8 cellular contexts compared by ENCODE assay signal in the genomic region with DNA sequence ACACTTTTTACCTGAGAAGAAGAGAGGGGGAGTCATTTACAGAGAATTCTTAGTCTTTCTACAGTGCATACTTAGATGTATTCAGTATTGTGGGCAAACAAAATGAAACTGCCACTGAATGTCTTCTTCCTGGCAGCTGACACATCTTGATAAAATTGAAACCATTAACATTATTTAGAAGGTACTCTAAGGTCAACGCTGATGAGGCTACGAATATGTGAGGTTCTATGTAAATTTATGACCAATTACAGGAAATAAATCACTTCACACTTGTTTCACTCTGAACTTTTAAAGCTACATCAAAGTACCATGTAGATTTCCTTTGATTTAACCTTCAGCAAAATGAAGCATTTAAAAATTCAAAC. TPM values are rescaled to one million over a fixed set of nuclear protein-coding genes. Genes with fewer than 3 reads are reported as not detected.
A peak's percentile ranks its signal among the peaks of the same experiment; 100 is the strongest.
DNase-seq lines count a peak whose midpoint lies in the region; ATAC-seq and TF ChIP-seq lines count a peak whose summit lies in the region.

No MANE protein-coding gene starts in this region.

- H3K27ac Mint-ChIP-seq in activated B cell treated with CpG ODN at 0.5 μM for 24 hours (peak overlapping the region; percentile 84), MCF 10A (ENCODE audit: low read depth, unreplicated experiment) (no peak overlapping the region)

- ATAC-seq in HG02973 (IDR thresholded peaks at IDR 0.05; ENCODE audit: unreplicated experiment) (peak; percentile 64), activated B cell treated with CpG ODN at 0.5 μM for 24 hours (ENCODE audit: low read depth) (peak; percentile 70)

- H3K9me3 Mint-ChIP-seq in activated B cell treated with CpG ODN at 0.5 μM for 24 hours (peaks cover 2% of the 10 kb centered on the region), MCF 10A (ENCODE audit: unreplicated experiment) (no peaks in the 10 kb centered on the region)

- H3K36me3 Mint-ChIP-seq in activated B cell treated with CpG ODN at 0.5 μM for 24 hours (ENCODE audit: low read depth) (peaks cover 10% of the 10 kb centered on the region), MCF 10A (ENCODE audit: insufficient read depth, unreplicated experiment) (peaks cover 6% of the 10 kb centered on the region)

- DNase-seq in stimulated activated CD4-positive, alpha-beta T cell treated with anti-CD3 and anti-CD28 coated beads, Interleukin-4, amount 100 ng/mL, for 24 hours: peak; percentile 39
- no peak for DNase-seq in stimulated activated CD4-positive, alpha-beta T cell treated with anti-CD3 and anti-CD28 coated beads, Interleukin-2, amount 100 ng/mL, for 48 hours
- no peak for DNase-seq in activated B cell treated with CpG ODN at 0.5 μM for 24 hours
- no peak for DNase-seq in activated effector memory CD4-positive, alpha-beta T cell treated with anti-CD3 and anti-CD28 coated beads, Interleukin-2, amount 50 U/mL, for 16 hours
- DNase-seq in MCF 10A (ENCODE audit: unreplicated experiment): no peak
- DNase-seq in NCI-H1930 (lab: John Stamatoyannopoulos, UW): no peak

- 3% methylated on average over 2 of the region's 2 CpGs for WGBS in thymus

- H3K9me3 ChIP-seq in thymus (ENCODE audit: control insufficient read depth): no peaks in the 10 kb centered on the region

- peak overlapping the region; percentile 66 for H3K4me3 Mint-ChIP-seq in activated B cell treated with CpG ODN at 0.5 μM for 24 hours
- no peak overlapping the region for H3K4me3 Mint-ChIP-seq in MCF 10A (ENCODE audit: unreplicated experiment)

- H3K4me1 Mint-ChIP-seq in activated B cell treated with CpG ODN at 0.5 μM for 24 hours (peaks cover 45% of the 10 kb centered on the region), MCF 10A (ENCODE audit: insufficient read depth, unreplicated experiment) (no peaks in the 10 kb centered on the region)

- H3K27me3 Mint-ChIP-seq in activated B cell treated with CpG ODN at 0.5 μM for 24 hours (no peaks in the 10 kb centered on the region), MCF 10A (ENCODE audit: insufficient read depth, unreplicated experiment) (no peaks in the 10 kb centered on the region)

- H3K4me1 ChIP-seq in thymus (ENCODE audit: control insufficient read depth, insufficient read depth, low read length): peaks cover 4% of the 10 kb centered on the region

- POLR2A ChIA-PET in activated B cell treated with CpG ODN at 0.5 μM for 24 hours (lab: Charles Lee): interaction anchor here (1.1 to 3.2 kb wide), 2 partner anchors 52 to 240 kb away, joined by 4 to 17 read pairs; partner anchors contain the start of gene GFI1
- POLR2A ChIA-PET in MCF 10A (lab: Yijun Ruan, JAX): no interaction called here

- H3K4me3 ChIP-seq in thymus (ENCODE audit: low read length): no peak overlapping the region

- CTCF ChIA-PET in activated B cell treated with CpG ODN at 0.5 μM for 24 hours (lab: Charles Lee) (no interaction called here), MCF 10A (lab: Yijun Ruan, JAX) (no interaction called here)

- intact Hi-C loops in activated B cell treated with CpG ODN at 0.5 μM for 24 hours (cut with micrococcal nuclease): loop anchor here (10.0 kb wide), 3 partner anchors 47 to 647 kb away; partner anchors contain the start of genes CCDC18, EVI5 and TMED5
- intact Hi-C loops in MCF 10A (cut with micrococcal nuclease): no loop called here

- no peaks in the 10 kb centered on the region for H3K36me3 ChIP-seq in thymus (ENCODE audit: control insufficient read depth, insufficient read depth)

- peak overlapping the region; percentile 31 for H3K27ac ChIP-seq in thymus (ENCODE audit: low read depth)

- H3K27me3 ChIP-seq in thymus (ENCODE audit: control insufficient read depth, insufficient read depth): no peaks in the 10 kb centered on the region

- TF ChIP-seq CTCF in activated B cell treated with CpG ODN at 0.5 μM for 24 hours (IDR thresholded peaks at IDR 0.05) (no peak), MCF 10A (IDR thresholded peaks at IDR 0.05; ENCODE audit: unreplicated experiment) (no peak)

- no TSS peak for BruUV-seq in MCF 10A (replicated peaks; lab: Mats Ljungman, UMichigan)

RNA-seq across cellular contexts. Expression of gene GFI1, which starts 51.3 kb away (rescaled TPM):
- total RNA-seq in activated B cell treated with CpG ODN at 0.5 μM for 24 hours: 1.2 and 1.7 TPM in 2 replicates
- 12.6 TPM for polyA plus RNA-seq in thymus
- 0.27 TPM in 1 of 2 replicates, not detected in the other for total RNA-seq in MCF 10A (2022)
